ENCODE assay signal across 22 cellular contexts in genomic region chr3:36362216-36362615, GRCh38. TPM values are rescaled to one million over a fixed set of nuclear protein-coding genes. Genes with fewer than 3 reads are reported as not detected.
DNase-seq lines count a peak whose midpoint lies in the region; ATAC-seq, FAIRE-seq and TF ChIP-seq lines count a peak whose summit lies in the region.
"Had no signal": no experiment of that assay in that cellular context is flagged by ENCODE, and none has a peak within 500 bp of the region (broad histone marks: within the 10 kb centered on the region; RNA-seq: fewer than 3 reads in every experiment).

No MANE protein-coding gene starts in this region.

- H3K27ac ChIP-seq in SJSA1 (peak overlapping the region; percentile 53), fibroblast of lung (ENCODE audit: insufficient read depth, low read length) (no peak overlapping the region), suprapubic skin (no peak overlapping the region), Karpas-422 (ENCODE audit: low read length) (no peak overlapping the region)
- H3K27ac ChIP-seq: pancreas had no signal

- TF ChIP-seq CTCF in fibroblast of lung (conservative IDR thresholded peaks at IDR 0.05 in 1 of 2, IDR thresholded peaks at IDR 0.05 in 1 of 2; ENCODE audit: low read depth in 1 of 2, low read length in 2 of 2) (no peak), suprapubic skin (IDR thresholded peaks at IDR 0.05) (no peak)

- peaks cover 31% of the 10 kb centered on the region for H3K4me1 ChIP-seq in SJSA1 (replicated peaks)
- peaks cover 5% of the 10 kb centered on the region for H3K4me1 ChIP-seq in fibroblast of lung (ENCODE audit: control insufficient read depth, extremely low read depth, insufficient read depth, low read length)
- H3K4me1 ChIP-seq in suprapubic skin, result no peaks in the 10 kb centered on the region
- H3K4me1 ChIP-seq in Karpas-422 (ENCODE audit: low read length), result no peaks in the 10 kb centered on the region
- H3K4me1 ChIP-seq: pancreas had no signal

- DNase-seq in H54 (ENCODE audit: insufficient read length, low spot score) (no peak), SJSA1 (ENCODE audit: low read depth in 1 of 2, low spot score in 2 of 2) (no peak), fibroblast of lung (ENCODE audit: low read depth in 2 of 2) (peak in 1 of 2 donors; percentile 45), renal cortical epithelial cell (ENCODE audit: low read depth) (peak; percentile 77), suprapubic skin (ENCODE audit: low spot score in 2 of 2) (no peak), Karpas-422 (no peak)
- DNase-seq in stimulated activated CD4-positive, alpha-beta T cell treated with anti-CD3 and anti-CD28 coated beads, Interleukin-15, amount 100 ng/mL, for 24 hours, result no peak
- DNase-seq: activated CD4-positive, alpha-beta T cell treated with anti-CD3 and anti-CD28 coated beads for 36 hours; activated CD8-positive, alpha-beta memory T cell treated with anti-CD3 and anti-CD28 coated beads, Interleukin-2, amount 50 U/mL, for 48 hours; activated naive CD4-positive, alpha-beta T cell treated with anti-CD3 and anti-CD28 coated beads for 36 hours; effector memory CD8-positive, alpha-beta T cell; HFFc6; Kasumi-1; kidney; NCI-H187 treated with DMSO at 0.1 percent for 48 hours; NCI-H526; RPMI8226; stimulated activated naive CD8-positive, alpha-beta T cell treated with anti-CD3 and anti-CD28 coated beads, Interleukin-15, amount 100 ng/mL, for 72 hours had no signal

- H2AFZ ChIP-seq in fibroblast of lung (ENCODE audit: low read length) (no peak overlapping the region), Karpas-422 (ENCODE audit: low read length) (no peak overlapping the region)

- no peaks in the 10 kb centered on the region for H3K9me3 ChIP-seq in SJSA1 (replicated peaks)
- no peaks in the 10 kb centered on the region for H3K9me3 ChIP-seq in fibroblast of lung (ENCODE audit: control insufficient read depth, insufficient read depth, low read depth, low read length)
- no peaks in the 10 kb centered on the region for H3K9me3 ChIP-seq in suprapubic skin
- no peaks in the 10 kb centered on the region for H3K9me3 ChIP-seq in Karpas-422 (ENCODE audit: low read length)
- H3K9me3 ChIP-seq: pancreas had no signal

- H3K9ac ChIP-seq in fibroblast of lung (ENCODE audit: insufficient read depth, low read length) (no peak overlapping the region), Karpas-422 (ENCODE audit: low read length) (no peak overlapping the region)

- H3K4me2 ChIP-seq in fibroblast of lung (ENCODE audit: extremely low read depth, insufficient read depth, low read length) (peak overlapping the region; percentile 15), Karpas-422 (ENCODE audit: low read depth, low read length, poor library complexity, severe bottlenecking) (no peak overlapping the region)

- H3K9me2 ChIP-seq in Karpas-422 (replicated peaks; ENCODE audit: insufficient read depth, low read length), result no peaks in the 10 kb centered on the region

- H3K4me3 ChIP-seq in SJSA1, result no peak overlapping the region
- H3K4me3 ChIP-seq in fibroblast of lung (replicated peaks in 1 of 4; ENCODE audit: control extremely low read depth in 1 of 4, insufficient read depth in 1 of 4, low read depth in 3 of 4, low read length in 4 of 4), result no peak overlapping the region
- no peak overlapping the region for H3K4me3 ChIP-seq in suprapubic skin
- no peak overlapping the region for H3K4me3 ChIP-seq in Karpas-422 (ENCODE audit: low read length)
- H3K4me3 ChIP-seq: pancreas had no signal

- no peaks in the 10 kb centered on the region for H3K79me2 ChIP-seq in fibroblast of lung (ENCODE audit: control insufficient read depth, insufficient read depth, low read length)
- no peaks in the 10 kb centered on the region for H3K79me2 ChIP-seq in Karpas-422 (ENCODE audit: low read length)

- TF ChIP-seq EP300 in suprapubic skin (IDR thresholded peaks at IDR 0.05), result no peak

- H4K20me1 ChIP-seq in fibroblast of lung (ENCODE audit: control insufficient read depth, extremely low read depth, insufficient read depth, low read length) (no peaks in the 10 kb centered on the region), Karpas-422 (ENCODE audit: insufficient read depth, low read depth, low read length) (no peaks in the 10 kb centered on the region)

- no peak for ATAC-seq in activated CD4-positive, CD25-positive, alpha-beta regulatory T cell treated with anti-CD3 and anti-CD28 coated beads, Interleukin-2, amount 50 U/mL, for 24 hours
- ATAC-seq: activated CD4-positive, alpha-beta T cell treated with anti-CD3 and anti-CD28 coated beads for 36 hours; effector memory CD8-positive, alpha-beta T cell; stimulated activated naive CD8-positive, alpha-beta T cell treated with anti-CD3 and anti-CD28 coated beads, Interleukin-15, amount 100 ng/mL, for 72 hours had no signal

- H3K27me3 ChIP-seq in SJSA1 (replicated peaks) (no peaks in the 10 kb centered on the region), fibroblast of lung (ENCODE audit: control insufficient read depth, insufficient read depth, low read length) (no peaks in the 10 kb centered on the region), suprapubic skin (no peaks in the 10 kb centered on the region), Karpas-422 (ENCODE audit: low read length) (no peaks in the 10 kb centered on the region; the same call in 1 of the 2 replicates)
- H3K27me3 ChIP-seq: pancreas had no signal

- no peak for TF ChIP-seq POLR2A in H54 (IDR thresholded peaks at IDR 0.05; ENCODE audit: low read depth, low read length)
- no peak for TF ChIP-seq POLR2A in suprapubic skin (IDR thresholded peaks at IDR 0.05)

- no peaks in the 10 kb centered on the region for H3K36me3 ChIP-seq in SJSA1
- no peaks in the 10 kb centered on the region for H3K36me3 ChIP-seq in fibroblast of lung (ENCODE audit: control insufficient read depth, insufficient read depth, low read length)
- H3K36me3 ChIP-seq in suprapubic skin, result no peaks in the 10 kb centered on the region
- H3K36me3 ChIP-seq in Karpas-422 (ENCODE audit: insufficient read depth, low read length), result no peaks in the 10 kb centered on the region
- H3K36me3 ChIP-seq: pancreas had no signal

- 83% methylated on average over 4 of the region's 4 CpGs for WGBS in suprapubic skin

- FAIRE-seq in H54 (lab: Jason Lieb, UNC), result peak; percentile 93
- FAIRE-seq: GM12892, kidney, pancreas had no signal

RNA-seq across cellular contexts. Expression of gene STAC, which starts 18.1 kb away (rescaled TPM):
- total RNA-seq in SJSA1 (2014; rRNA removed; shearing (Covaris generic)), result 24.1 and 29.1 TPM in 2 replicates
- total RNA-seq in fibroblast of lung (6.8 and 9.0 TPM in 2 replicates), renal cortical epithelial cell (22.1 and 22.4 TPM in 2 replicates), suprapubic skin (1 to 10 TPM in 1 of 4 donors, under 1 TPM in 3; 0.45 to 5.1 (median 0.63) TPM)
- polyA plus RNA-seq in fibroblast of lung, result 3.1 and 7.4 TPM in 2 replicates
- 2.2 and 7.1 TPM in 2 replicates for polyA plus RNA-seq in fibroblast of lung (2012)
- polyA minus RNA-seq in fibroblast of lung (ENCODE audit: low replicate concordance), result 2.3 and 25.0 TPM in 2 replicates
- total RNA-seq in Karpas-422 (2014; rRNA removed; shearing (Covaris generic); ENCODE audit: low replicate concordance), result not detected in 2 replicates
- total RNA-seq: activated naive CD4-positive, alpha-beta T cell treated with anti-CD3 and anti-CD28 coated beads for 36 hours; G401; HFFc6 had no signal
